Comparison of ENCODE assay signal across 16 cellular contexts in the genomic region with DNA sequence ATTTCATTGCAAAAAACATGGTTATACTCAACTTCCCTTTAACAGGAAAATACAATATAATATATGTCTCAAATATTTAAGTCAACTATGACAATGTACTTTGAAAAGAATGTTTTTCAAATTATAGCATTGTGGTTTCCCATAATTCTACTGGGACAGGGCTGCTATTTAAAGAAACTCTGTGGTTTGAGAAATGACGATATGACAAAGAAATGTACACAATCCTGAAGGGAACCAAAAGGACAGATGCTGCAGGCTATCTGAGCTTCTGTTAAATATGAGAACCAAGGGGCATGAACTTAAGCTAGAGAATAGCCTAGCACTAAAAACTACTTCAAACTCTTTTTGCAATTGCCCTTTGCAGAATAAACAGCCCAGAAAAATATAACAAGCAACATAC.
DNase-seq lines count a peak whose midpoint lies in the region; ATAC-seq, FAIRE-seq and TF ChIP-seq lines count a peak whose summit lies in the region.
"Had no signal": no experiment of that assay in that cellular context is flagged by ENCODE, and none has a peak within 500 bp of the region (broad histone marks: within the 10 kb centered on the region; RNA-seq: fewer than 3 reads in every experiment).

No MANE protein-coding gene starts in this region.

- H3K4me1 ChIP-seq in small intestine (ENCODE audit: control insufficient read depth in 2 of 2, insufficient read depth in 1 of 2, low read depth in 1 of 2, low read length in 1 of 2): no peaks in the 10 kb centered on the region

- CTCF ChIA-PET in BJ (lab: Yijun Ruan, JAX): no interaction called here

- H3K27me3 ChIP-seq in BJ (ENCODE audit: control insufficient read depth, insufficient read depth, low read length): no peaks in the 10 kb centered on the region
- H3K27me3 ChIP-seq in small intestine (ENCODE audit: control insufficient read depth in 2 of 2, insufficient read depth in 2 of 2, low read length in 2 of 2): no peaks in the 10 kb centered on the region

- H3K4me3 ChIP-seq in BJ (ENCODE audit: low read depth, low read length) (no peak overlapping the region), astrocyte of the spinal cord (ENCODE audit: low read depth, low read length) (no peak overlapping the region), small intestine (ENCODE audit: low read depth in 1 of 2, low read length in 2 of 2) (no peak overlapping the region)

- no peak overlapping the region for H3K27ac ChIP-seq in small intestine (ENCODE audit: low read depth in 1 of 2, low read length in 1 of 2)
- H3K27ac ChIP-seq: WERI-Rb-1 had no signal

- DNase-seq in BJ (ENCODE audit: low read depth) (peak; percentile 24), Kasumi-1 (lab: John Stamatoyannopoulos, UW) (peak; percentile 48 to 61), astrocyte of the spinal cord (ENCODE audit: low read depth, low spot score) (peak; percentile 82), left kidney (ENCODE audit: low read depth, low spot score) (peak; percentile 1), KG1 (lab: John Stamatoyannopoulos, UW) (no peak), small intestine (no peak), NAMALWA (ENCODE audit: low spot score) (no peak)
- DNase-seq: activated T-cell treated with anti-CD3 and anti-CD28 coated beads for 4 hours; CD4-positive, alpha-beta memory T cell; mesendoderm; NCI-H510A treated with DMSO at 0.1 percent for 48 hours; Right ventricle myocardium superior; stimulated activated CD4-positive, alpha-beta T cell treated with anti-CD3 and anti-CD28 coated beads, Interleukin-4, amount 100 ng/mL, for 24 hours; stimulated activated naive CD4-positive, alpha-beta T cell treated with Interleukin-2 at 50 U/mL for 16 hours; WERI-Rb-1 had no signal

- in situ Hi-C loops in astrocyte of the spinal cord (cut with HindIII; ENCODE audit: low sequenced_read_pairs): no loop called here

- POLR2A ChIA-PET in BJ (lab: Charles Lee): no interaction called here

- no peaks in the 10 kb centered on the region for H3K9me3 ChIP-seq in small intestine (ENCODE audit: control insufficient read depth, low read depth)

- no peak for TF ChIP-seq CTCF in BJ (IDR thresholded peaks at IDR 0.05; ENCODE audit: insufficient read depth, low read depth, low read length)
- no peak for TF ChIP-seq CTCF in astrocyte of the spinal cord (IDR thresholded peaks at IDR 0.05; ENCODE audit: low read depth, low read length)

- no peak for FAIRE-seq in small intestine (lab: Jason Lieb, UNC)

- WGBS in small intestine, 3 donors: 15 to 43% (median 41%) methylated on average over 1 of the region's 1 CpG

- H3K36me3 ChIP-seq in BJ (ENCODE audit: control insufficient read depth, insufficient read depth, low read length) (no peaks in the 10 kb centered on the region), small intestine (ENCODE audit: control insufficient read depth in 2 of 2, insufficient read depth in 2 of 2, low read length in 2 of 2) (no peaks in the 10 kb centered on the region)
- H3K36me3 ChIP-seq: WERI-Rb-1 had no signal

- no peak for ATAC-seq in HG03432 (IDR thresholded peaks at IDR 0.05; ENCODE audit: unreplicated experiment)

Comparison
In these comparisons a context has a peak if more than half of its experiments do, and no peak if none do; other contexts are left out.
1. DNase-seq: peak in BJ (single experiment), Kasumi-1 (2 of 2), astrocyte of the spinal cord (single experiment) and left kidney (single experiment); none in KG1 (single experiment), small intestine (single experiment) and NAMALWA (single experiment).